ENCODE assay signal across 8 cellular contexts in genomic region chr1:207321045-207321789, GRCh38. TPM values are rescaled to one million over a fixed set of nuclear protein-coding genes. Genes with fewer than 3 reads are reported as not detected.
DNase-seq lines count a peak whose midpoint lies in the region; ATAC-seq and TF ChIP-seq lines count a peak whose summit lies in the region.

CD55 (plus strand) TSS chr1:207321678; CDS start chr1:207321766, 88 bp downstream.

- TF ChIP-seq CTCF in OCI-LY3 (IDR thresholded peaks at IDR 0.05; ENCODE audit: low read depth, low read length), result peak; percentile 58
- no peak for TF ChIP-seq CTCF in endothelial cell (IDR thresholded peaks at IDR 0.05; ENCODE audit: unreplicated experiment)

- H3K27ac Mint-ChIP-seq in endothelial cell (ENCODE audit: unreplicated experiment), result peak within 1 kb of the TSS; percentile 83

- peak within 1 kb of the TSS; percentile 81 for H2AFZ ChIP-seq in OCI-LY3 (ENCODE audit: low read depth, low read length)

- H3K27me3 ChIP-seq in OCI-LY3 (ENCODE audit: low read depth, low read length), result no peaks in the 10 kb centered on the region

- H3K27ac ChIP-seq in OCI-LY3 (ENCODE audit: low read length), result peak within 1 kb of the TSS; percentile 55

- peaks cover 9% of the 10 kb centered on the region for H3K36me3 ChIP-seq in OCI-LY3 (replicated peaks; ENCODE audit: low read depth, low read length)

- H3K9ac ChIP-seq in OCI-LY3 (ENCODE audit: low read length), result peak within 1 kb of the TSS; percentile 93

- H3K9me3 ChIP-seq in OCI-LY3 (ENCODE audit: insufficient read depth, low read length), result no peaks in the 10 kb centered on the region

- H4K20me1 ChIP-seq in OCI-LY3 (ENCODE audit: insufficient read depth, low read length), result no peaks in the 10 kb centered on the region

- peaks cover 10% of the 10 kb centered on the region for H3K4me1 Mint-ChIP-seq in endothelial cell (ENCODE audit: unreplicated experiment)

- no peaks in the 10 kb centered on the region for H3K36me3 Mint-ChIP-seq in endothelial cell (ENCODE audit: low read depth, unreplicated experiment)

- peak within 1 kb of the TSS; percentile 88 for H3K4me2 ChIP-seq in OCI-LY3 (ENCODE audit: low read length)

- peaks cover 7% of the 10 kb centered on the region for H3K4me1 ChIP-seq in OCI-LY3 (ENCODE audit: low read length)

- H3K79me2 ChIP-seq in OCI-LY3 (ENCODE audit: low read length), result peaks cover 5% of the 10 kb centered on the region; the same call in 1 of the 2 replicates

- H3K9me3 Mint-ChIP-seq in endothelial cell (ENCODE audit: unreplicated experiment), result no peaks in the 10 kb centered on the region

- peak within 1 kb of the TSS; percentile 88 for H3K4me3 ChIP-seq in OCI-LY3 (ENCODE audit: low read length)

- peaks cover 7% of the 10 kb centered on the region for H3K27me3 Mint-ChIP-seq in endothelial cell (ENCODE audit: unreplicated experiment)

- H3K4me3 Mint-ChIP-seq in endothelial cell (ENCODE audit: unreplicated experiment), result peak within 1 kb of the TSS; percentile 98

- peak; percentile 92 for ATAC-seq in GM21360 (IDR thresholded peaks at IDR 0.05; ENCODE audit: unreplicated experiment)

- peak; percentile 99 for DNase-seq in Caki2 (ENCODE audit: low read depth)
- DNase-seq in HT1080 (ENCODE audit: low read depth), result peak; percentile 98
- peak; percentile 95 for DNase-seq in activated T-cell treated with anti-CD3 and anti-CD28 coated beads for 1 hour (ENCODE audit: low read depth)
- peak; percentile 72 for DNase-seq in endothelial cell (ENCODE audit: low spot score)
- peak; percentile 85 for DNase-seq in midbrain (lab: John Stamatoyannopoulos, UW)
- peak; percentile 96 to 98 for DNase-seq in stimulated activated CD8-positive, alpha-beta memory T cell treated with anti-CD3 and anti-CD28 coated beads, Interleukin-2, amount 100 ng/mL, for 1 hour (ENCODE audit: low read depth in 2 of 2)

- in situ Hi-C loops in Caki2 (cut with HindIII; ENCODE audit: low pct_unique_long_range_greater_than_20kb, low sequenced_read_pairs), result no loop called here

RNA-seq across cellular contexts. Expression of gene CD55, which starts in this region (rescaled TPM):
- 26.4 and 38.0 TPM in 2 replicates for total RNA-seq in Caki2 (2014; rRNA removed; shearing (Covaris generic); ENCODE audit: low replicate concordance)
- total RNA-seq in HT1080 (2014; rRNA removed; shearing (Covaris generic)), result 37.5 and 41.5 TPM in 2 replicates
- 79.3 and 85.5 TPM in 2 replicates for polyA plus RNA-seq in HT1080 (2015; cell fraction: cytosol; rRNA removed)
- polyA plus RNA-seq in HT1080 (2015; cell fraction: nucleus; rRNA removed), result 98.9 and 117 TPM in 2 replicates
- total RNA-seq in endothelial cell (ENCODE audit: unreplicated experiment), result 16.0 TPM

Comparison
In these comparisons a context has a peak if more than half of its experiments do, and no peak if none do; other contexts are left out.
1. Peak in every context shown above with its lines: DNase-seq, ATAC-seq, H3K4me3 ChIP-seq and H3K27ac ChIP-seq.